ENCODE assay signal across 1 cellular context in genomic region chr2:72825271-72826155, GRCh38.
TF ChIP-seq lines count a peak whose summit lies in the region.

Gene EXOC6B, minus strand, starts transcription at chr2:72826033.

TF ChIP-seq in K562, 482 proteins besides CTCF, POLR2A, EP300 and RAD21 (continued from another document and continues in another):
- TF ChIP-seq, protein P1, sequence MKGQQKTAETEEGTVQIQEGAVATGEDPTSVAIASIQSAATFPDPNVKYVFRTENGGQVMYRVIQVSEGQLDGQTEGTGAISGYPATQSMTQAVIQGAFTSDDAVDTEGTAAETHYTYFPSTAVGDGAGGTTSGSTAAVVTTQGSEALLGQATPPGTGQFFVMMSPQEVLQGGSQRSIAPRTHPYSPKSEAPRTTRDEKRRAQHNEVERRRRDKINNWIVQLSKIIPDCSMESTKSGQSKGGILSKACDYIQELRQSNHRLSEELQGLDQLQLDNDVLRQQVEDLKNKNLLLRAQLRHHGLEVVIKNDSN (CRISPR knock-in tag; IDR thresholded peaks at IDR 0.05), result no peak
- TF ChIP-seq ID3 (CRISPR knock-in tag; IDR thresholded peaks at IDR 0.05) (no peak), ID3 (tag; IDR thresholded peaks at IDR 0.05) (no peak), CGGBP1 (CRISPR knock-in tag; IDR thresholded peaks at IDR 0.05) (no peak), RBFOX2 (IDR thresholded peaks at IDR 0.05; ENCODE audit: low read depth, low read length) (peak; percentile 70), BHLHE40 (IDR thresholded peaks at IDR 0.05; ENCODE audit: low read length) (no peak), MTA3 (IDR thresholded peaks at IDR 0.05; ENCODE audit: borderline replicate concordance) (peak; percentile 45; the same call in 1 of the 2 replicates), RCOR1 (IDR thresholded peaks at IDR 0.05; ENCODE audit: borderline replicate concordance in 1 of 2, low read depth in 2 of 2, low read length in 2 of 2) (no peak), XRCC5 (IDR thresholded peaks at IDR 0.05; ENCODE audit: low read depth, low read length) (no peak), ZNF239 (CRISPR knock-in tag; IDR thresholded peaks at IDR 0.05) (peak; percentile 93), BCLAF1 (IDR thresholded peaks at IDR 0.05; ENCODE audit: borderline replicate concordance in 1 of 2, control insufficient read depth in 1 of 2, low read depth in 2 of 2, low read length in 1 of 2) (no peak), ARID4B (CRISPR knock-in tag; IDR thresholded peaks at IDR 0.05) (no peak), SMAD1 (IDR thresholded peaks at IDR 0.05; ENCODE audit: low read depth, low read length, partially characterized antibody) (no peak), CBX2 (IDR thresholded peaks at IDR 0.05; ENCODE audit: insufficient read depth, low read length, poor library complexity, severe bottlenecking) (no peak), EGR1 (conservative IDR thresholded peaks at IDR 0.05) (peak; percentile 83), BRCA1 (IDR thresholded peaks at IDR 0.05) (no peak), BRCA1 (CRISPR knock-in tag; IDR thresholded peaks at IDR 0.05) (no peak), PML (IDR thresholded peaks at IDR 0.05; ENCODE audit: low read length) (no peak), RAD51 (IDR thresholded peaks at IDR 0.05; ENCODE audit: borderline replicate concordance, low read depth) (no peak), JUN (IDR thresholded peaks at IDR 0.05; ENCODE audit: borderline replicate concordance, low read depth, low read length) (peak; percentile 41; the same call in 1 of the 2 replicates), JUN (CRISPR knock-in tag; IDR thresholded peaks at IDR 0.05; ENCODE audit: borderline replicate concordance) (no peak), ZNF280B (CRISPR knock-in tag; IDR thresholded peaks at IDR 0.05) (no peak), ZNF655 (CRISPR knock-in tag; IDR thresholded peaks at IDR 0.05) (no peak), CEBPB (tag; IDR thresholded peaks at IDR 0.05) (peak; percentile 75), ZBTB12 (CRISPR knock-in tag; IDR thresholded peaks at IDR 0.05) (peak; percentile 87)
- TF ChIP-seq, protein P2, sequence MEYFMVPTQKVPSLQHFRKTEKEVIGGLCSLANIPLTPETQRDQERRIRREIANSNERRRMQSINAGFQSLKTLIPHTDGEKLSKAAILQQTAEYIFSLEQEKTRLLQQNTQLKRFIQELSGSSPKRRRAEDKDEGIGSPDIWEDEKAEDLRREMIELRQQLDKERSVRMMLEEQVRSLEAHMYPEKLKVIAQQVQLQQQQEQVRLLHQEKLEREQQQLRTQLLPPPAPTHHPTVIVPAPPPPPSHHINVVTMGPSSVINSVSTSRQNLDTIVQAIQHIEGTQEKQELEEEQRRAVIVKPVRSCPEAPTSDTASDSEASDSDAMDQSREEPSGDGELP (CRISPR knock-in tag; IDR thresholded peaks at IDR 0.05; ENCODE audit: borderline replicate concordance), result 0 out of 2 replicates have a peak, but pooled peaks have one; percentile 37
- TF ChIP-seq, protein P3, sequence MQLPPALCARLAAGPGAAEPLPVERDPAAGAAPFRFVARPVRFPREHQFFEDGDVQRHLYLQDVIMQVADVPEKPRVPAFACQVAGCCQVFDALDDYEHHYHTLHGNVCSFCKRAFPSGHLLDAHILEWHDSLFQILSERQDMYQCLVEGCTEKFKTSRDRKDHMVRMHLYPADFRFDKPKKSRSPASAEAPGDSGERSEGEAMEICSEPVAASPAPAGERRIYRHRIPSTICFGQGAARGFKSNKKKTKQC (CRISPR knock-in tag; IDR thresholded peaks at IDR 0.05), result no peak
- TF ChIP-seq, protein P4, sequence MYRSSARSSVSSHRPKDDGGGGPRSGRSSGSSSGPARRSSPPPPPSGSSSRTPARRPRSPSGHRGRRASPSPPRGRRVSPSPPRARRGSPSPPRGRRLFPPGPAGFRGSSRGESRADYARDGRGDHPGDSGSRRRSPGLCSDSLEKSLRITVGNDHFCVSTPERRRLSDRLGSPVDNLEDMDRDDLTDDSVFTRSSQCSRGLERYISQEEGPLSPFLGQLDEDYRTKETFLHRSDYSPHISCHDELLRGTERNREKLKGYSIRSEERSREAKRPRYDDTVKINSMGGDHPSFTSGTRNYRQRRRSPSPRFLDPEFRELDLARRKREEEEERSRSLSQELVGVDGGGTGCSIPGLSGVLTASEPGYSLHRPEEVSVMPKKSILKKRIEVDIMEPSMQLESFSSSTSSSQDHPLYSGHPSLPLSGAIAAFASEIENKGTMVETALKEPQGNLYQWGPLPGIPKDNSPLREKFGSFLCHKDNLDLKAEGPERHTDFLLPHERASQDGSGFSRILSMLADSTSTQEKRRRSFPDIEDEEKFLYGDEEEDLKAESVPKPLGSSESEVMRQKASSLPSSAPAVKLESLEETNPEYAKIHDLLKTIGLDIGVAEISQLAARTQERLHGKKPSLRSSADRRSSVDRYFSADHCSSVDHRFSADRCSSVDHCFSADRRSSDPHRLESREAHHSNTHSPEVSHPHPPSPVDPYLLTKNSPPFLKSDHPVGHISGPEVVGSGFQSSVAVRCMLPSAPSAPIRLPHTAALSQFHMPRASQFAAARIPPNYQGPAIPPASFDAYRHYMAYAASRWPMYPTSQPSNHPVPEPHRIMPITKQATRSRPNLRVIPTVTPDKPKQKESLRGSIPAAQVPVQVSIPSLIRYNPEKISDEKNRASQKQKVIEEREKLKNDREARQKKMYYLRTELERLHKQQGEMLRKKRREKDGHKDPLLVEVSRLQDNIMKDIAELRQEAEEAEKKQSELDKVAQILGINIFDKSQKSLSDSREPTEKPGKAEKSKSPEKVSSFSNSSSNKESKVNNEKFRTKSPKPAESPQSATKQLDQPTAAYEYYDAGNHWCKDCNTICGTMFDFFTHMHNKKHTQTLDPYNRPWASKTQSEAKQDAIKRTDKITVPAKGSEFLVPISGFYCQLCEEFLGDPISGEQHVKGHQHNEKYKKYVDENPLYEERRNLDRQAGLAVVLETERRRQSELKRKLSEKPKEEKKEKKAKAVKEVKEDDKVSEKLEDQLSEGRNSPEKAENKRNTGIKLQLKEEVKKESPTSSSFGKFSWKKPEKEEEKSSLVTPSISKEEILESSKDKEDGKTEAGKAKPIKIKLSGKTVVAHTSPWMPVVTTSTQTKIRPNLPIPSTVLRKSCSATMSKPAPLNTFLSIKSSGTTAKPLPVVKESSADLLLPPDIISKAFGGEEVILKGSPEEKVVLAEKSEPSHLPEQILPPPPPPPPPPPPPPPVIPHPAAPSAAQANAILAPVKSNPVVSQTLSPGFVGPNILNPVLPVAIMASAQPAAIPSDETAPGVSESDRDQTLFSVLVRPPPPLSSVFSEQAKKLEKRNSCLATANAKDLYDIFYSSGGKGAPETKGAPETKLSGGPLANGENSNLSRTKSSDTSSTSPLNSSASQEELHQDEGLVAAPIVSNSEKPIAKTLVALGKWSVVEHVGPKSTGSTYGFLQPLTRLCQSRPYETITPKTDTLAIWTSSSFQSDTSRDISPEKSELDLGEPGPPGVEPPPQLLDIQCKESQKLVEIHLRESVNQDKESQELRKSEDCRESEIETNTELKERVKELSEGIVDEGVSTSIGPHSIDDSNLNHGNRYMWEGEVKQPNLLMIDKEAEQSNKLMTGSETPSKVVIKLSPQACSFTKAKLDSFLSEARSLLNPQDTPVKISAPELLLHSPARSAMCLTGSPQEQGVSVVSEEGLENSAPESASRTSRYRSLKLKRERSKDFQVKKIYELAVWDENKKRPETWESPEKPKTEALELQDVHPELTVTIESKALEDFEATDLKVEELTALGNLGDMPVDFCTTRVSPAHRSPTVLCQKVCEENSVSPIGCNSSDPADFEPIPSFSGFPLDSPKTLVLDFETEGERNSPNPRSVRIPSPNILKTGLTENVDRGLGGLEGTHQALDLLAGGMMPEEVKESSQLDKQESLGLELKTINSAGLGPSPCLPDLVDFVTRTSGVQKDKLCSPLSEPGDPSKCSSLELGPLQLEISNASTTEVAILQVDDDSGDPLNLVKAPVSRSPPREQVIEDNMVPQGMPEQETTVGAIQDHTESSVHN (IDR thresholded peaks at IDR 0.05; ENCODE audit: borderline replicate concordance in 1 of 2, low read depth in 1 of 2), result no peak
- TF ChIP-seq, protein P5, sequence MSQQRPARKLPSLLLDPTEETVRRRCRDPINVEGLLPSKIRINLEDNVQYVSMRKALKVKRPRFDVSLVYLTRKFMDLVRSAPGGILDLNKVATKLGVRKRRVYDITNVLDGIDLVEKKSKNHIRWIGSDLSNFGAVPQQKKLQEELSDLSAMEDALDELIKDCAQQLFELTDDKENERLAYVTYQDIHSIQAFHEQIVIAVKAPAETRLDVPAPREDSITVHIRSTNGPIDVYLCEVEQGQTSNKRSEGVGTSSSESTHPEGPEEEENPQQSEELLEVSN (IDR thresholded peaks at IDR 0.05; ENCODE audit: borderline replicate concordance in 1 of 2, extremely low read depth in 1 of 2, insufficient read depth in 1 of 2, insufficient read length in 1 of 2, low read depth in 1 of 2, low read length in 1 of 2, poor library complexity in 1 of 2, severe bottlenecking in 1 of 2), result peak in 1 of 2 experiments; percentile 14
